ENCODE assay signal across 8 cellular contexts in genomic region chr10:48506147-48506917, GRCh38.
DNase-seq lines count a peak whose midpoint lies in the region; ATAC-seq, FAIRE-seq and TF ChIP-seq lines count a peak whose summit lies in the region.

No MANE protein-coding gene starts in this region.

- H3K4me3 ChIP-seq in BJ (ENCODE audit: low read depth, low read length) (no peak overlapping the region), foreskin fibroblast (ENCODE audit: low read depth in 1 of 2, low read length in 2 of 2) (no peak overlapping the region)

- POLR2A ChIA-PET in BJ (lab: Charles Lee) = no interaction called here

- CTCF ChIA-PET in BJ (lab: Yijun Ruan, JAX) = interaction anchor here (0.7 to 4.4 kb wide), 13 partner anchors 10 to 216 kb away, joined by 3 to 38 read pairs (median 4); no protein-coding TSS in a partner anchor

- no peak for FAIRE-seq in RCC 7860 (lab: Jason Lieb, UNC)

- H3K36me3 ChIP-seq in BJ (ENCODE audit: control insufficient read depth, insufficient read depth, low read length) = no peaks in the 10 kb centered on the region

- ATAC-seq in GM21367 (IDR thresholded peaks at IDR 0.05; ENCODE audit: unreplicated experiment) (peak; percentile 45), HG03354 (IDR thresholded peaks at IDR 0.05; ENCODE audit: poor library complexity, severe bottlenecking, unreplicated experiment) (no peak), GM18867 (IDR thresholded peaks at IDR 0.05; ENCODE audit: unreplicated experiment) (no peak)

- no peaks in the 10 kb centered on the region for H3K27me3 ChIP-seq in BJ (ENCODE audit: control insufficient read depth, insufficient read depth, low read length)

- DNase-seq in BJ (ENCODE audit: low read depth) = no peak
- DNase-seq in RCC 7860 (ENCODE audit: low spot score) = peak; percentile 57
- DNase-seq in foreskin fibroblast = peak in 1 of 2 donors; percentile 29
- DNase-seq in DMS114 treated with DMSO at 0.1 percent for 48 hours (lab: John Stamatoyannopoulos, UW; ENCODE audit: unreplicated experiment) = no peak
- DNase-seq in T1000 (lab: John Stamatoyannopoulos, UW) = no peak

- peak; percentile 27; the same call in 1 of the 2 replicates for TF ChIP-seq CTCF in BJ (IDR thresholded peaks at IDR 0.05; ENCODE audit: insufficient read depth, low read depth, low read length)
- peak; percentile 38 for TF ChIP-seq CTCF in foreskin fibroblast (IDR thresholded peaks at IDR 0.05; ENCODE audit: low read depth, low read length)
